In genomic region chr6:151441390-151442166, GRCh38 we compare ENCODE assay signal across 1 cellular context.
TF ChIP-seq lines count a peak whose summit lies in the region.

No MANE protein-coding gene starts in this region.

TF ChIP-seq in HepG2, 621 proteins besides CTCF, POLR2A, EP300 and RAD21 (continues in another document):
- TF ChIP-seq ZNF614 (CRISPR knock-in tag; IDR thresholded peaks at IDR 0.05; ENCODE audit: borderline replicate concordance): 0 out of 2 replicates have a peak, but pooled peaks have one; percentile 20
- TF ChIP-seq, protein P1, sequence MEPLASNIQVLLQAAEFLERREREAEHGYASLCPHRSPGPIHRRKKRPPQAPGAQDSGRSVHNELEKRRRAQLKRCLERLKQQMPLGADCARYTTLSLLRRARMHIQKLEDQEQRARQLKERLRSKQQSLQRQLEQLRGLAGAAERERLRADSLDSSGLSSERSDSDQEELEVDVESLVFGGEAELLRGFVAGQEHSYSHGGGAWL (CRISPR knock-in tag; IDR thresholded peaks at IDR 0.05): no peak
- 0 out of 2 replicates have a peak, but pooled peaks have one; percentile 14 for TF ChIP-seq MEF2D (CRISPR knock-in tag; IDR thresholded peaks at IDR 0.05)
- TF ChIP-seq, protein P2, sequence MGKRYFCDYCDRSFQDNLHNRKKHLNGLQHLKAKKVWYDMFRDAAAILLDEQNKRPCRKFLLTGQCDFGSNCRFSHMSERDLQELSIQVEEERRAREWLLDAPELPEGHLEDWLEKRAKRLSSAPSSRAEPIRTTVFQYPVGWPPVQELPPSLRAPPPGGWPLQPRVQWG (CRISPR knock-in tag; IDR thresholded peaks at IDR 0.05; ENCODE audit: borderline replicate concordance, low read depth): no peak
- TF ChIP-seq SMARCC2 (IDR thresholded peaks at IDR 0.05): no peak
- no peak for TF ChIP-seq ZBTB21 (CRISPR knock-in tag; IDR thresholded peaks at IDR 0.05)
- TF ChIP-seq, protein P3, sequence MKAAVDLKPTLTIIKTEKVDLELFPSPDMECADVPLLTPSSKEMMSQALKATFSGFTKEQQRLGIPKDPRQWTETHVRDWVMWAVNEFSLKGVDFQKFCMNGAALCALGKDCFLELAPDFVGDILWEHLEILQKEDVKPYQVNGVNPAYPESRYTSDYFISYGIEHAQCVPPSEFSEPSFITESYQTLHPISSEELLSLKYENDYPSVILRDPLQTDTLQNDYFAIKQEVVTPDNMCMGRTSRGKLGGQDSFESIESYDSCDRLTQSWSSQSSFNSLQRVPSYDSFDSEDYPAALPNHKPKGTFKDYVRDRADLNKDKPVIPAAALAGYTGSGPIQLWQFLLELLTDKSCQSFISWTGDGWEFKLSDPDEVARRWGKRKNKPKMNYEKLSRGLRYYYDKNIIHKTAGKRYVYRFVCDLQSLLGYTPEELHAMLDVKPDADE (CRISPR knock-in tag; IDR thresholded peaks at IDR 0.05): no peak
- TF ChIP-seq MXI1 (IDR thresholded peaks at IDR 0.05; ENCODE audit: borderline replicate concordance, low read depth, low read length): 0 out of 3 replicates have a peak, but pooled peaks have one; percentile 23
- TF ChIP-seq FOXP1 (IDR thresholded peaks at IDR 0.05): no peak
- TF ChIP-seq FOXP1 (CRISPR knock-in tag; IDR thresholded peaks at IDR 0.05): 0 out of 2 replicates have a peak, but pooled peaks have one; percentile 15
- TF ChIP-seq RBM22 (optimal IDR thresholded peaks at IDR 0.05; ENCODE audit: low read length): peak; percentile 71
- peak; percentile 31; the same call in 1 of the 2 replicates for TF ChIP-seq ARNTL (CRISPR knock-in tag; IDR thresholded peaks at IDR 0.05)
- TF ChIP-seq ZNF367 (CRISPR knock-in tag; IDR thresholded peaks at IDR 0.05; ENCODE audit: borderline replicate concordance): no peak
- no peak for TF ChIP-seq KAT2B (IDR thresholded peaks at IDR 0.05; ENCODE audit: borderline replicate concordance, low read depth, low read length)
- TF ChIP-seq ZBTB7A (CRISPR knock-in tag; IDR thresholded peaks at IDR 0.05): no peak
- peak; percentile 65; the same call in 1 of the 2 replicates for TF ChIP-seq CEBPB (IDR thresholded peaks at IDR 0.05; ENCODE audit: borderline replicate concordance, low read depth, low read length)
- 0 out of 4 replicates have a peak, but pooled peaks of 1 of the 2 experiments have one; percentile 23 for TF ChIP-seq NR2F1 (CRISPR knock-in tag; IDR thresholded peaks at IDR 0.05)
- TF ChIP-seq ZNF121 (CRISPR knock-in tag; IDR thresholded peaks at IDR 0.05): no peak
- peak; percentile 21; the same call in 1 of the 2 replicates for TF ChIP-seq ZNF441 (CRISPR knock-in tag; IDR thresholded peaks at IDR 0.05; ENCODE audit: borderline replicate concordance)
- TF ChIP-seq GATAD2A (CRISPR knock-in tag; IDR thresholded peaks at IDR 0.05): peak; percentile 57
- no peak for TF ChIP-seq ZBTB7B (CRISPR knock-in tag; IDR thresholded peaks at IDR 0.05)
- TF ChIP-seq LCORL (IDR thresholded peaks at IDR 0.05): no peak
- TF ChIP-seq LCORL (CRISPR knock-in tag; IDR thresholded peaks at IDR 0.05): 0 out of 2 replicates have a peak, but pooled peaks have one; percentile 6
- TF ChIP-seq STAT6 (CRISPR knock-in tag; IDR thresholded peaks at IDR 0.05; ENCODE audit: borderline replicate concordance): no peak
- no peak for TF ChIP-seq ZBTB40 (IDR thresholded peaks at IDR 0.05)
- peak; percentile 36; the same call in 1 of the 2 replicates for TF ChIP-seq ZBTB40 (CRISPR knock-in tag; IDR thresholded peaks at IDR 0.05)
- 0 out of 2 replicates have a peak, but pooled peaks have one; percentile 32 for TF ChIP-seq KDM2A (CRISPR knock-in tag; IDR thresholded peaks at IDR 0.05; ENCODE audit: borderline replicate concordance, low read depth)
- peak; percentile 96 for TF ChIP-seq HNF1A (IDR thresholded peaks at IDR 0.05; ENCODE audit: low read depth)
- TF ChIP-seq HNF1A (CRISPR knock-in tag; IDR thresholded peaks at IDR 0.05; ENCODE audit: borderline replicate concordance): peak; percentile 96
- TF ChIP-seq, protein P4, sequence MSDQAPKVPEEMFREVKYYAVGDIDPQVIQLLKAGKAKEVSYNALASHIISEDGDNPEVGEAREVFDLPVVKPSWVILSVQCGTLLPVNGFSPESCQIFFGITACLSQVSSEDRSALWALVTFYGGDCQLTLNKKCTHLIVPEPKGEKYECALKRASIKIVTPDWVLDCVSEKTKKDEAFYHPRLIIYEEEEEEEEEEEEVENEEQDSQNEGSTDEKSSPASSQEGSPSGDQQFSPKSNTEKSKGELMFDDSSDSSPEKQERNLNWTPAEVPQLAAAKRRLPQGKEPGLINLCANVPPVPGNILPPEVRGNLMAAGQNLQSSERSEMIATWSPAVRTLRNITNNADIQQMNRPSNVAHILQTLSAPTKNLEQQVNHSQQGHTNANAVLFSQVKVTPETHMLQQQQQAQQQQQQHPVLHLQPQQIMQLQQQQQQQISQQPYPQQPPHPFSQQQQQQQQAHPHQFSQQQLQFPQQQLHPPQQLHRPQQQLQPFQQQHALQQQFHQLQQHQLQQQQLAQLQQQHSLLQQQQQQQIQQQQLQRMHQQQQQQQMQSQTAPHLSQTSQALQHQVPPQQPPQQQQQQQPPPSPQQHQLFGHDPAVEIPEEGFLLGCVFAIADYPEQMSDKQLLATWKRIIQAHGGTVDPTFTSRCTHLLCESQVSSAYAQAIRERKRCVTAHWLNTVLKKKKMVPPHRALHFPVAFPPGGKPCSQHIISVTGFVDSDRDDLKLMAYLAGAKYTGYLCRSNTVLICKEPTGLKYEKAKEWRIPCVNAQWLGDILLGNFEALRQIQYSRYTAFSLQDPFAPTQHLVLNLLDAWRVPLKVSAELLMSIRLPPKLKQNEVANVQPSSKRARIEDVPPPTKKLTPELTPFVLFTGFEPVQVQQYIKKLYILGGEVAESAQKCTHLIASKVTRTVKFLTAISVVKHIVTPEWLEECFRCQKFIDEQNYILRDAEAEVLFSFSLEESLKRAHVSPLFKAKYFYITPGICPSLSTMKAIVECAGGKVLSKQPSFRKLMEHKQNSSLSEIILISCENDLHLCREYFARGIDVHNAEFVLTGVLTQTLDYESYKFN (CRISPR knock-in tag; conservative IDR thresholded peaks at IDR 0.05): peak; percentile 63
- TF ChIP-seq ZNF513 (CRISPR knock-in tag; conservative IDR thresholded peaks at IDR 0.05): no peak
- peak; percentile 53; the same call in 1 of the 2 replicates for TF ChIP-seq SNAPC2 (CRISPR knock-in tag; IDR thresholded peaks at IDR 0.05)
- TF ChIP-seq HNRNPUL1 (IDR thresholded peaks at IDR 0.05; ENCODE audit: low read depth, low read length): peak; percentile 100
- TF ChIP-seq CEBPG (CRISPR knock-in tag; IDR thresholded peaks at IDR 0.05): peak; percentile 46; the same call in 1 of the 2 replicates
